In the genomic region with DNA sequence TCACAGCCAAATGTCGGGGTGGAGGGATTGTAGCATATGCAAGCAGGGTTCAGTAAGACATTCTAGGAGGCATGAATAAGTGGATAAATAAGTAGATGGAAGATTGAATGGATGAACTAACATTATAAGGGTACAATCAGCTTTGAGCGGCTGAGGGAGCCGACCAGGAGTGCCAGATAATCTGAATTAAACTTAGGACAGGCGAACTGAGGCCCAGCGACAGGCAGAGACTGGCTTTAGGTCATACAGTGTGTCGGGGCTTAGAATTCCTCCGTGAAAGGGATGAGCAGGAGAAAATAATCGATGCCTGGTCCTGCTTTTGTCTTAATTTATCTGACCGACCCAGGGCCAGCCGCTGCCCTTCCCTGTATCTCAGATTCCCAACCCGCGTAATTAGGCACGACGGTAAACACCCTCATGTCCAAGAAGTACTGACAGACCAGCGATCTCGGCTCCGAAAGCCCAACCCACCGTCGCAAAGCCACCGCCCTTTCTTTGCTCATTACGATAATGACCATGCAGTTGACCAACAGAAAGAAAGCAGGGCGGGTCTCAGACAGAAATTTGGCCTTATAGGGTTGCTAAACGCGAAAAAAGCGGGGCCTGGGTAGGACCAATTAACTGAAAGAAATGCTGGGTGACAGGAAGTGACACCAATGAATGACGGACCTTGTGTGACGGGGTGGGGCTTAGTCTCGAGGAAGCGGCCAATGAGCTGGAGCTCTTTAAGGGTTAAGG, we compare ENCODE assay signal across 8 cellular contexts. TPM values are rescaled to one million over a fixed set of nuclear protein-coding genes. Genes with fewer than 3 reads are reported as not detected.
DNase-seq lines count a peak whose midpoint lies in the region; ATAC-seq and TF ChIP-seq lines count a peak whose summit lies in the region.

No MANE protein-coding gene starts in this region.

- DNase-seq in NCI-H1436 (lab: John Stamatoyannopoulos, UW) (peak; percentile 99), SW480 (ENCODE audit: low spot score) (peak; percentile 100), ascending aorta (ENCODE audit: low spot score in 2 of 2) (peak; percentile 94 to 99), right cardiac atrium (peak; percentile 91 to 95 (median 94)), psoas muscle (peak; percentile 88 to 94), uterus (peak; percentile 92 to 99)

- H3K9me3 ChIP-seq in ascending aorta (no peaks in the 10 kb centered on the region), right cardiac atrium (ENCODE audit: control insufficient read depth, low read length) (no peaks in the 10 kb centered on the region), psoas muscle (no peaks in the 10 kb centered on the region), uterus (no peaks in the 10 kb centered on the region)

- intact Hi-C loops in ascending aorta (cut with DNase I) (loop anchor here (1.0 to 5.0 kb wide), 7 partner anchors 9 to 325 kb away; a partner anchor contains a TSS), right cardiac atrium (cut with DNase I) (no loop called here), psoas muscle (cut with DNase I) (loop anchor here (1.0 to 10.0 kb wide), 4 partner anchors 9 to 313 kb away; a partner anchor contains a TSS), uterus (cut with DNase I; ENCODE audit: low total_unique reads) (no loop called here)

- peak overlapping the region; percentile 69 to 77 for H3K4me3 ChIP-seq in ascending aorta
- H3K4me3 ChIP-seq in right cardiac atrium (ENCODE audit: low read length): peak overlapping the region; percentile 69
- peak overlapping the region; percentile 80 for H3K4me3 ChIP-seq in psoas muscle
- H3K4me3 ChIP-seq in uterus: peak overlapping the region; percentile 61 to 87

- TF ChIP-seq CTCF in ascending aorta (IDR thresholded peaks at IDR 0.05) (no peak), psoas muscle (IDR thresholded peaks at IDR 0.05) (no peak), uterus (IDR thresholded peaks at IDR 0.05) (peak in 1 of 4 experiments; percentile 11)

- ATAC-seq in HG02840 (IDR thresholded peaks at IDR 0.05; ENCODE audit: low FRiP score, unreplicated experiment): peak; percentile 87
- ATAC-seq in right cardiac atrium: peak; percentile 96
- ATAC-seq in psoas muscle: peak; percentile 92 to 94 (median 93)

- H3K27me3 ChIP-seq in ascending aorta: no peaks in the 10 kb centered on the region
- H3K27me3 ChIP-seq in right cardiac atrium (ENCODE audit: control insufficient read depth, insufficient read depth): no peaks in the 10 kb centered on the region
- no peaks in the 10 kb centered on the region for H3K27me3 ChIP-seq in psoas muscle (ENCODE audit: insufficient read depth in 3 of 3, low read length in 2 of 3)
- no peaks in the 10 kb centered on the region for H3K27me3 ChIP-seq in uterus

- H3K36me3 ChIP-seq in ascending aorta: no peaks in the 10 kb centered on the region
- peaks cover 0 to 15% of the 10 kb centered on the region in 2 donors for H3K36me3 ChIP-seq in psoas muscle (ENCODE audit: insufficient read depth in 1 of 2, low read depth in 1 of 2)
- H3K36me3 ChIP-seq in uterus: no peaks in the 10 kb centered on the region

- peaks cover 3 to 10% of the 10 kb centered on the region in 2 donors for H3K4me1 ChIP-seq in ascending aorta
- H3K4me1 ChIP-seq in right cardiac atrium (ENCODE audit: control insufficient read depth, insufficient read depth, low read length): peaks cover 7% of the 10 kb centered on the region
- H3K4me1 ChIP-seq in psoas muscle: peaks cover 4% of the 10 kb centered on the region
- peaks cover 0 to 5% of the 10 kb centered on the region in 2 donors for H3K4me1 ChIP-seq in uterus

- peak overlapping the region; percentile 95 to 97 for H3K27ac ChIP-seq in ascending aorta
- peak overlapping the region; percentile 98 for H3K27ac ChIP-seq in right cardiac atrium (ENCODE audit: low read length)
- peak overlapping the region; percentile 88 for H3K27ac ChIP-seq in psoas muscle
- H3K27ac ChIP-seq in uterus: peak overlapping the region; percentile 96 to 98

- under 1% methylated on average over 29 of the region's 29 CpGs for WGBS in right cardiac atrium
- 0 to 1% (median 1%) methylated on average over 29 of the region's 29 CpGs for WGBS in psoas muscle, 3 donors

- peak; percentile 81 for TF ChIP-seq POLR2A in GM15510 (IDR thresholded peaks at IDR 0.05; ENCODE audit: borderline replicate concordance, extremely low read depth, insufficient read length)
- TF ChIP-seq POLR2A in uterus (IDR thresholded peaks at IDR 0.05): peak; percentile 94 to 100

RNA-seq across cellular contexts. Expression of a gene that starts 0.5 kb away (rescaled TPM):
- total RNA-seq in ascending aorta (not detected), right cardiac atrium (10 to 100 TPM; 36.3 to 50.1 (median 40.0) TPM), psoas muscle (10 to 100 TPM; 32.7 to 45.7 (median 37.1) TPM), uterus (10 to 100 TPM in 2 of 4 donors, 1 to 10 TPM in 2; 6.5 to 56.9 (median 20.7) TPM)
- polyA plus RNA-seq in right cardiac atrium (77.7 TPM), psoas muscle (10 to 100 TPM; 33.0 to 49.2 (median 43.0) TPM)

RNA-seq across cellular contexts. Expression of a gene that starts 6.2 kb away (rescaled TPM):
- total RNA-seq in ascending aorta (not detected), right cardiac atrium (not detected), psoas muscle (not detected), uterus (not detected)
- polyA plus RNA-seq in right cardiac atrium (not detected), psoas muscle (not detected)

RNA-seq across cellular contexts. Expression of a gene that starts 8.9 kb away (rescaled TPM):
- total RNA-seq in ascending aorta (148 TPM), right cardiac atrium (10 to 100 TPM; 70.7 to 88.5 (median 80.7) TPM), psoas muscle (10 to 100 TPM; 74.9 to 91.2 (median 80.4) TPM), uterus (100 to 1,000 TPM in 1 of 4 donors, 10 to 100 TPM in 3; 46.0 to 115 (median 91.5) TPM)
- polyA plus RNA-seq in right cardiac atrium (124 TPM), psoas muscle (100 to 1,000 TPM; 101 to 223 (median 141) TPM)

RNA-seq across cellular contexts. Expression of a gene that starts 23.6 kb away (rescaled TPM):
- total RNA-seq in ascending aorta (not detected), right cardiac atrium (1 to 10 TPM in 2 of 4 donors, under 1 TPM in 1, not detected in 1; 0.49 to 1.2 (median 1.1) TPM), psoas muscle (under 1 TPM in 1 of 4 donors, not detected in 3; 0.58 TPM), uterus (not detected)
- polyA plus RNA-seq in right cardiac atrium (not detected), psoas muscle (under 1 TPM in 1 of 3 donors, not detected in 2; 0.09 TPM)

RNA-seq across cellular contexts. Expression of a gene that starts 31.3 kb away (rescaled TPM):
- total RNA-seq in ascending aorta (12.9 TPM), right cardiac atrium (1 to 10 TPM; 3.8 to 5.5 (median 4.9) TPM), psoas muscle (1 to 10 TPM; 4.9 to 5.9 (median 5.4) TPM), uterus (10 to 100 TPM in 1 of 4 donors, 1 to 10 TPM in 2, not detected in 1; 3.8 to 10.2 (median 9.6) TPM)
- polyA plus RNA-seq in right cardiac atrium (3.8 TPM), psoas muscle (10 to 100 TPM in 1 of 3 donors, 1 to 10 TPM in 2; 4.0 to 10.4 (median 7.0) TPM)

Comparison
In these comparisons a context has a peak if more than half of its experiments do, and no peak if none do; other contexts are left out.
1. Peak in every context shown above with its lines: DNase-seq, ATAC-seq, H3K4me3 ChIP-seq and H3K27ac ChIP-seq.
2. intact Hi-C loops: an anchor here in ascending aorta (1.0 to 5.0 kb wide) and psoas muscle (1.0 to 10.0 kb wide); none called in right cardiac atrium and uterus.